ENCODE assay signal across 19 cellular contexts in genomic region chr18:67980241-67980640, GRCh38.
DNase-seq lines count a peak whose midpoint lies in the region; ATAC-seq and TF ChIP-seq lines count a peak whose summit lies in the region.
"Had no signal": no experiment of that assay in that cellular context is flagged by ENCODE, and none has a peak within 500 bp of the region (broad histone marks: within the 10 kb centered on the region; RNA-seq: fewer than 3 reads in every experiment).

No MANE protein-coding gene starts in this region.

- no peaks in the 10 kb centered on the region for H3K9me2 ChIP-seq in SK-N-SH
- H3K9me2 ChIP-seq in MM.1S (replicated peaks; ENCODE audit: insufficient read depth, low read length): no peaks in the 10 kb centered on the region

- H3K27ac ChIP-seq in SK-N-SH (ENCODE audit: low read depth in 2 of 2, low read length in 1 of 2) (no peak overlapping the region), MM.1S (ENCODE audit: low read length) (no peak overlapping the region), neuronal stem cell (replicated peaks; ENCODE audit: low read length) (no peak overlapping the region)
- H3K27ac ChIP-seq: 22Rv1, A549, HL-60 had no signal

- H3K27ac Mint-ChIP-seq in progenitor cell of endocrine pancreas: no peak overlapping the region
- H3K27ac Mint-ChIP-seq: CD4-positive, CD25-positive, alpha-beta regulatory T cell; CD8-positive, alpha-beta memory T cell had no signal

- H3K9me3 Mint-ChIP-seq in progenitor cell of endocrine pancreas (ENCODE audit: low read depth): peaks cover 3% of the 10 kb centered on the region

- H3K9ac ChIP-seq in SK-N-SH: no peak overlapping the region
- no peak overlapping the region for H3K9ac ChIP-seq in MM.1S (ENCODE audit: low read length)
- H3K9ac ChIP-seq in neuronal stem cell (ENCODE audit: low read depth, low read length, poor library complexity): no peak overlapping the region

- H2AK5ac ChIP-seq in neuronal stem cell (ENCODE audit: low read depth, low read length): no peak overlapping the region

- H3K79me2 ChIP-seq in SK-N-SH (ENCODE audit: insufficient read depth) (no peaks in the 10 kb centered on the region), MM.1S (ENCODE audit: low read length) (no peaks in the 10 kb centered on the region)

- H2BK5ac ChIP-seq in neuronal stem cell (ENCODE audit: low read length): no peak overlapping the region

- TF ChIP-seq CTCF in SK-N-SH (IDR thresholded peaks at IDR 0.05): no peak
- TF ChIP-seq CTCF in MM.1S (IDR thresholded peaks at IDR 0.05; ENCODE audit: low read length): no peak
- no peak for TF ChIP-seq CTCF in progenitor cell of endocrine pancreas (IDR thresholded peaks at IDR 0.05; ENCODE audit: unreplicated experiment)

- H3K4me3 Mint-ChIP-seq in progenitor cell of endocrine pancreas (ENCODE audit: low read depth): no peak overlapping the region
- H3K4me3 Mint-ChIP-seq: CD4-positive, CD25-positive, alpha-beta regulatory T cell; CD8-positive, alpha-beta memory T cell had no signal

- H3K4me1 Mint-ChIP-seq in progenitor cell of endocrine pancreas (ENCODE audit: low read depth): peaks cover 3% of the 10 kb centered on the region
- H3K4me1 Mint-ChIP-seq: CD4-positive, CD25-positive, alpha-beta regulatory T cell; CD8-positive, alpha-beta memory T cell had no signal

- no peaks in the 10 kb centered on the region for H3K36me3 Mint-ChIP-seq in progenitor cell of endocrine pancreas (ENCODE audit: insufficient read depth)
- H3K36me3 Mint-ChIP-seq: CD4-positive, CD25-positive, alpha-beta regulatory T cell; CD8-positive, alpha-beta memory T cell had no signal

- H3K9me3 ChIP-seq in SK-N-SH (no peaks in the 10 kb centered on the region), MM.1S (replicated peaks; ENCODE audit: insufficient read depth, low read length) (no peaks in the 10 kb centered on the region), neuronal stem cell (replicated peaks in 1 of 2; ENCODE audit: control insufficient read depth in 2 of 2, insufficient read depth in 1 of 2, low read depth in 1 of 2, low read length in 2 of 2) (peaks cover 0 to 2% of the 10 kb centered on the region in 2 donors)
- H3K9me3 ChIP-seq: A549, BE2C, HAP-1 had no signal

- no peak for DNase-seq in SK-N-SH
- peak; percentile 75 for DNase-seq in MM.1S
- DNase-seq in neuronal stem cell (ENCODE audit: low spot score): no peak
- no peak for DNase-seq in stimulated activated naive CD4-positive, alpha-beta T cell (lab: John Stamatoyannopoulos, UW)
- DNase-seq in AG08396 (ENCODE audit: low spot score): no peak
- DNase-seq in progenitor cell of endocrine pancreas (ENCODE audit: low spot score, unreplicated experiment): no peak
- DNase-seq: BE2C; C1 segment of cervical spinal cord; CD4-positive, CD25-positive, alpha-beta regulatory T cell; CD8-positive, alpha-beta memory T cell; COR-L47; DMS 273 treated with DMSO at 0.1 percent for 48 hours; DMS53; GDM1 had no signal

- H3K4ac ChIP-seq in neuronal stem cell (ENCODE audit: low read length): no peak overlapping the region

- H3K27me3 Mint-ChIP-seq in progenitor cell of endocrine pancreas: peaks cover 4% of the 10 kb centered on the region
- H3K27me3 Mint-ChIP-seq: CD4-positive, CD25-positive, alpha-beta regulatory T cell; CD8-positive, alpha-beta memory T cell had no signal

- no peak for TF ChIP-seq EP300 in SK-N-SH (IDR thresholded peaks at IDR 0.05; ENCODE audit: borderline replicate concordance in 1 of 2, low read depth in 1 of 2, low read length in 1 of 2)

- H4K20me1 ChIP-seq in SK-N-SH (ENCODE audit: insufficient read depth) (no peaks in the 10 kb centered on the region), MM.1S (ENCODE audit: insufficient read depth, low read length) (no peaks in the 10 kb centered on the region)

- POLR2A ChIA-PET in SK-N-SH (lab: Yijun Ruan, JAX): no interaction called here

- no peaks in the 10 kb centered on the region for H3K27me3 ChIP-seq in SK-N-SH (ENCODE audit: insufficient read depth)
- no peaks in the 10 kb centered on the region for H3K27me3 ChIP-seq in MM.1S (replicated peaks; ENCODE audit: insufficient read depth, low read length)
- no peaks in the 10 kb centered on the region for H3K27me3 ChIP-seq in neuronal stem cell (ENCODE audit: control insufficient read depth in 3 of 3, insufficient read depth in 3 of 3, low read depth in 1 of 3, low read length in 3 of 3)
- H3K27me3 ChIP-seq: BE2C had no signal

- no peak overlapping the region for H4K8ac ChIP-seq in neuronal stem cell (ENCODE audit: low read depth, low read length)

- no peak overlapping the region for H3K23ac ChIP-seq in neuronal stem cell (ENCODE audit: low read depth, low read length, poor library complexity)

- no peak overlapping the region for H4K91ac ChIP-seq in neuronal stem cell (ENCODE audit: low read depth, low read length, poor library complexity)

- no peak overlapping the region for H2BK120ac ChIP-seq in neuronal stem cell (ENCODE audit: low read depth, low read length)

- H2AFZ ChIP-seq in SK-N-SH (ENCODE audit: low read depth) (peak overlapping the region; percentile 48; the same call in 1 of the 2 replicates), MM.1S (ENCODE audit: low read length) (no peak overlapping the region), neuronal stem cell (ENCODE audit: low read length) (peak overlapping the region; percentile 58)

- H3K18ac ChIP-seq in neuronal stem cell (ENCODE audit: low read length): no peak overlapping the region

- H3K36me3 ChIP-seq in SK-N-SH (replicated peaks in 1 of 2; ENCODE audit: control insufficient read depth in 1 of 2, insufficient read depth in 2 of 2, low read length in 1 of 2) (no peaks in the 10 kb centered on the region), MM.1S (replicated peaks; ENCODE audit: insufficient read depth, low read length) (no peaks in the 10 kb centered on the region), neuronal stem cell (replicated peaks in 1 of 2; ENCODE audit: control insufficient read depth in 2 of 2, insufficient read depth in 2 of 2, low read length in 2 of 2) (no peaks in the 10 kb centered on the region)
- H3K36me3 ChIP-seq: BE2C, HAP-1 had no signal

- H3K14ac ChIP-seq in neuronal stem cell (ENCODE audit: low read length): no peak overlapping the region

- no peak overlapping the region for H3K4me2 ChIP-seq in SK-N-SH
- peak overlapping the region; percentile 24; the same call in 1 of the 2 replicates for H3K4me2 ChIP-seq in MM.1S (ENCODE audit: low read depth, low read length)
- H3K4me2 ChIP-seq in neuronal stem cell (ENCODE audit: insufficient read depth, low read length, poor library complexity, severe bottlenecking): no peak overlapping the region
- H3K4me2 ChIP-seq: A549 had no signal

- no peak for ATAC-seq in SK-N-SH treated with all-trans-retinoic acid at 6 μM for 48 hours
- ATAC-seq: A549 had no signal

- H3K4me3 ChIP-seq in SK-N-SH (ENCODE audit: low read depth in 2 of 2, low read length in 1 of 2) (no peak overlapping the region), MM.1S (ENCODE audit: low read length) (no peak overlapping the region), neuronal stem cell (ENCODE audit: low read length in 2 of 2) (no peak overlapping the region)
- H3K4me3 ChIP-seq: A549, HAP-1 had no signal

- H3K79me1 ChIP-seq in neuronal stem cell (ENCODE audit: low read depth, low read length): no peaks in the 10 kb centered on the region

- CTCF ChIA-PET in SK-N-SH (lab: Yijun Ruan, JAX): no interaction called here

- H3K4me1 ChIP-seq in SK-N-SH (ENCODE audit: control insufficient read depth in 1 of 2, insufficient read depth in 2 of 2, low read depth in 1 of 2, low read length in 1 of 2) (no peaks in the 10 kb centered on the region; a peak in 2 of 4 replicates), MM.1S (ENCODE audit: low read length) (peaks cover 10% of the 10 kb centered on the region), neuronal stem cell (ENCODE audit: control insufficient read depth in 2 of 2, insufficient read depth in 1 of 2, low read depth in 1 of 2, low read length in 2 of 2) (peaks cover 0 to 3% of the 10 kb centered on the region in 2 donors)
- H3K4me1 ChIP-seq: A549, BE2C, HAP-1 had no signal

- no peak overlapping the region for H2BK15ac ChIP-seq in neuronal stem cell (ENCODE audit: low read length)

- WGBS in SK-N-SH (ENCODE audit: low lambda C conversion rate): 90% methylated on average over 2 of the region's 2 CpGs
- no CpG with 5 or more reads among the region's 2 CpGs for WGBS in neuronal stem cell (ENCODE audit: extremely low coverage in 2 of 2, insufficient read length in 2 of 2, insufficient replicate concordance in 1 of 2), 2 donors

- no peak for TF ChIP-seq RAD21 in SK-N-SH (IDR thresholded peaks at IDR 0.05; ENCODE audit: low read length)

- no peaks in the 10 kb centered on the region for H3F3A ChIP-seq in SK-N-SH (replicated peaks; ENCODE audit: insufficient read depth)
- no peaks in the 10 kb centered on the region for H3F3A ChIP-seq in MM.1S (ENCODE audit: insufficient read depth, low read length)

- no peak overlapping the region for H2BK12ac ChIP-seq in neuronal stem cell (ENCODE audit: low read length)

TF ChIP-seq in SK-N-SH, 30 proteins besides CTCF, POLR2A, EP300 and RAD21 (continues in another document):
- TF ChIP-seq TEAD4 (IDR thresholded peaks at IDR 0.05; ENCODE audit: borderline replicate concordance, insufficient read depth) (no peak), EZH2phosphoT487 (IDR thresholded peaks at IDR 0.05; ENCODE audit: borderline replicate concordance, low read depth) (no peak), ELF1 (IDR thresholded peaks at IDR 0.05) (no peak), POLR2AphosphoS5 (IDR thresholded peaks at IDR 0.05; ENCODE audit: low read depth, low read length) (no peak), FOXM1 (IDR thresholded peaks at IDR 0.05; ENCODE audit: low read depth) (no peak)

TF ChIP-seq in SK-N-SH treated with all-trans-retinoic acid at 6 μM for 48 hours, 23 proteins besides CTCF, POLR2A, EP300 and RAD21 (continues in another document):
- TF ChIP-seq PPARA (CRISPR knock-in tag; IDR thresholded peaks at IDR 0.05; ENCODE audit: borderline replicate concordance) (no peak), PATZ1 (CRISPR knock-in tag; IDR thresholded peaks at IDR 0.05; ENCODE audit: borderline replicate concordance) (no peak), ZNF565 (CRISPR knock-in tag; conservative IDR thresholded peaks at IDR 0.05; ENCODE audit: low read depth) (no peak)
